ENCODE assay signal across 1 cellular context in genomic region chr12:24256636-24257150, GRCh38.
TF ChIP-seq lines count a peak whose summit lies in the region.

No MANE protein-coding gene starts in this region.

TF ChIP-seq in H1, 55 proteins besides CTCF, POLR2A, EP300 and RAD21:
- no peak for TF ChIP-seq ZNF274 (IDR thresholded peaks at IDR 0.05; ENCODE audit: borderline replicate concordance, extremely low read depth, low read length)
- TF ChIP-seq NANOG (IDR thresholded peaks at IDR 0.05; ENCODE audit: insufficient read depth, low read depth, low read length, poor library complexity, severe bottlenecking): peak; percentile 83
